Comparison of ENCODE assay signal across 14 cellular contexts in the genomic region with DNA sequence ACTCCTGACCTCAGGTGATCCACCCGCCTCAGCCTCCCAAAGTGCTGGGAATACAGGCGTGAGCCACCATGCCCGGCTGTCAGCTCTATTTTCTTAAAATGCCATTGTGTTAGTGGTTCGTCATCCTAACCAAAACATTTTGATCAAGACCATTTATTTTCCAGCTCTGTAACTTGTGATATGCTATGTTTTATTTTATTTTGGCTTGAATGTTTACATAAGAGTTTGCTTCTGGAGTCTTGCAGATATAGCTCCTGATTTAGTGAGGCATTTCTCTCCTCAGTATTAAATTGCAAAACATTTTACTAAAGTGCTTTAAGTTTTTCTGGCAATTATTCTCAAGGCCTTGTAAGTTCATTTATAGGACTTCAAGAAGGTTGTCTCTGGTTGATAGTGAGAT. TPM values are rescaled to one million over a fixed set of nuclear protein-coding genes. Genes with fewer than 3 reads are reported as not detected.
A peak's percentile ranks its signal among the peaks of the same experiment; 100 is the strongest.
DNase-seq lines count a peak whose midpoint lies in the region; ATAC-seq, FAIRE-seq and TF ChIP-seq lines count a peak whose summit lies in the region.
"Had no signal": no experiment of that assay in that cellular context is flagged by ENCODE, and none has a peak within 500 bp of the region (broad histone marks: within the 10 kb centered on the region; RNA-seq: fewer than 3 reads in every experiment).

No MANE protein-coding gene starts in this region.

- H3K4me3 Mint-ChIP-seq in immature natural killer cell: peak overlapping the region; percentile 40 to 99 (median 97)

- H3K27me3 Mint-ChIP-seq in immature natural killer cell (ENCODE audit: low read depth in 3 of 3): peaks cover 0 to 4% (median 3%) of the 10 kb centered on the region in 3 donors

- H3K9ac ChIP-seq in mammary epithelial cell (ENCODE audit: insufficient read depth, low read length): no peak overlapping the region

- in situ Hi-C loops in mammary epithelial cell (cut with MboI; ENCODE audit: low sequenced_read_pairs in 2 of 2): loop anchor here (5.0 to 25.0 kb wide), 2 partner anchors 135 to 145 kb away; a partner anchor contains a TSS

- H3K36me3 ChIP-seq in mammary epithelial cell (ENCODE audit: insufficient read depth, low read length): peaks cover 3% of the 10 kb centered on the region
- no peaks in the 10 kb centered on the region for H3K36me3 ChIP-seq in breast epithelium
- no peaks in the 10 kb centered on the region for H3K36me3 ChIP-seq in thoracic aorta

- no peaks in the 10 kb centered on the region for H3K9me3 Mint-ChIP-seq in immature natural killer cell

- peaks cover 9% of the 10 kb centered on the region for H4K20me1 ChIP-seq in mammary epithelial cell (ENCODE audit: insufficient read depth, low read length)

- ATAC-seq in thoracic aorta (ENCODE audit: insufficient number of reproducible peaks, low FRiP score, low read depth): no peak

- H3K4me2 ChIP-seq in mammary epithelial cell (ENCODE audit: insufficient read depth, low read depth, low read length): peak overlapping the region; percentile 16

- no peak overlapping the region for H3K27ac ChIP-seq in mammary epithelial cell (ENCODE audit: insufficient read depth, low read depth, low read length)
- H3K27ac ChIP-seq in breast epithelium: no peak overlapping the region
- 0 out of 2 replicates have a peak overlapping the region, but pooled peaks have one; percentile 5 for H3K27ac ChIP-seq in VCaP
- no peak overlapping the region for H3K27ac ChIP-seq in thoracic aorta
- peak overlapping the region in 1 of 59 donors; percentile 13 for H3K27ac ChIP-seq in dorsolateral prefrontal cortex
- H3K27ac ChIP-seq: epithelial cell of prostate had no signal

- H3K4me3 ChIP-seq in mammary epithelial cell (replicated peaks in 1 of 3; ENCODE audit: insufficient read depth in 1 of 3, low read depth in 2 of 3, low read length in 3 of 3): no peak overlapping the region
- no peak overlapping the region for H3K4me3 ChIP-seq in breast epithelium
- peak overlapping the region; percentile 1 for H3K4me3 ChIP-seq in thoracic aorta
- H3K4me3 ChIP-seq in dorsolateral prefrontal cortex: peak overlapping the region in 18 of 59 donors; percentile 0 to 98 (median 15)

- no peak for DNase-seq in mammary epithelial cell
- DNase-seq in breast epithelium (ENCODE audit: low spot score in 2 of 2): no peak
- DNase-seq in immature natural killer cell: no peak
- DNase-seq in thoracic aorta (ENCODE audit: low spot score): no peak
- DNase-seq in dorsolateral prefrontal cortex: no peak
- no peak for DNase-seq in NCI-H1417 treated with DMSO at 0.1 percent for 48 hours (lab: John Stamatoyannopoulos, UW)
- DNase-seq in D721Med (ENCODE audit: insufficient read length, low spot score): no peak
- DNase-seq: H7; stimulated activated CD4-positive, alpha-beta T cell treated with anti-CD3 and anti-CD28 coated beads, Interleukin-2, amount 100 ng/mL, for 48 hours; stimulated activated naive CD4-positive, alpha-beta T cell; T1000 had no signal

- no TSS peak for BruUV-seq in mammary epithelial cell (replicated peaks; lab: Mats Ljungman, UMichigan)

- H3K4me1 ChIP-seq in mammary epithelial cell (ENCODE audit: insufficient read depth, low read length) (peaks cover 6% of the 10 kb centered on the region), breast epithelium (peaks cover 4 to 14% of the 10 kb centered on the region in 2 donors), thoracic aorta (ENCODE audit: control insufficient read depth in 1 of 2, low read depth in 2 of 2) (peaks cover 41 to 72% of the 10 kb centered on the region in 2 donors)

- CTCF ChIA-PET in mammary epithelial cell (lab: Charles Lee; ENCODE audit: low non-redundant PET): no interaction called here

- no peak for TF ChIP-seq POLR2A in breast epithelium (IDR thresholded peaks at IDR 0.05)

- peak overlapping the region in 4 of 6 donors; percentile 7 to 44 (median 31) for H3K27ac Mint-ChIP-seq in immature natural killer cell

- H3K27me3 ChIP-seq in mammary epithelial cell (ENCODE audit: insufficient read depth, low read length): no peaks in the 10 kb centered on the region
- H3K27me3 ChIP-seq in breast epithelium: no peaks in the 10 kb centered on the region
- no peaks in the 10 kb centered on the region for H3K27me3 ChIP-seq in thoracic aorta (replicated peaks; ENCODE audit: insufficient read depth)
- no peaks in the 10 kb centered on the region for H3K27me3 ChIP-seq in dorsolateral prefrontal cortex

- peaks cover 0 to 7% (median 4%) of the 10 kb centered on the region in 3 donors for H3K36me3 Mint-ChIP-seq in immature natural killer cell

- WGBS in mammary epithelial cell (ENCODE audit: low coverage, missing lambda C conversion rate): 85% methylated on average over 4 of the region's 4 CpGs

- H2AFZ ChIP-seq in mammary epithelial cell (ENCODE audit: low read depth, low read length): no peak overlapping the region

- H3K9me3 ChIP-seq in mammary epithelial cell (replicated peaks; ENCODE audit: insufficient read depth, low read length) (no peaks in the 10 kb centered on the region), breast epithelium (no peaks in the 10 kb centered on the region), thoracic aorta (no peaks in the 10 kb centered on the region)

- H3K4me1 Mint-ChIP-seq in immature natural killer cell: peaks cover 77 to 87% of the 10 kb centered on the region in 2 donors

- dilution Hi-C loops in mammary epithelial cell (cut with HindIII; ENCODE audit: low sequenced_read_pairs): no loop called here

- H3K79me2 ChIP-seq in mammary epithelial cell (ENCODE audit: insufficient read depth, low read length): peaks cover 99% of the 10 kb centered on the region

- FAIRE-seq in D721Med (lab: Jason Lieb, UNC): no peak
- FAIRE-seq: bronchial epithelial cell had no signal

- intact Hi-C loops in mammary epithelial cell (cut with micrococcal nuclease): no loop called here
- intact Hi-C loops in breast epithelium (cut with DNase I; ENCODE audit: low total_unique reads): loop anchor here (10.0 kb wide), 1 partner anchor 142 kb away; a partner anchor contains a TSS
- intact Hi-C loops in dorsolateral prefrontal cortex (cut with DNase I): loop anchor here (10.0 kb wide), 4 partner anchors 108 to 418 kb away; a partner anchor contains a TSS

- no peak for TF ChIP-seq CTCF in mammary epithelial cell (conservative IDR thresholded peaks at IDR 0.05 in 1 of 2, IDR thresholded peaks at IDR 0.05 in 1 of 2; ENCODE audit: extremely low read depth in 1 of 2, insufficient read depth in 1 of 2, low read depth in 1 of 2, low read length in 2 of 2)
- TF ChIP-seq CTCF in breast epithelium (IDR thresholded peaks at IDR 0.05): no peak
- TF ChIP-seq CTCF in VCaP (conservative IDR thresholded peaks at IDR 0.05): no peak
- no peak for TF ChIP-seq CTCF in thoracic aorta (IDR thresholded peaks at IDR 0.05)
- no peak for TF ChIP-seq CTCF in dorsolateral prefrontal cortex (IDR thresholded peaks at IDR 0.05 in 54 of 56, conservative IDR thresholded peaks at IDR 0.05 in 2 of 56; ENCODE audit: low read depth in 1 of 56, partially characterized antibody in 56 of 56)
- no peak for TF ChIP-seq CTCF in D721Med (IDR thresholded peaks at IDR 0.05; ENCODE audit: insufficient read depth, missing control alignments)

RNA-seq across cellular contexts. Expression of a gene that starts 4.4 kb away (rescaled TPM):
- total RNA-seq in mammary epithelial cell (10 to 100 TPM; 55.8 to 68.0 TPM), breast epithelium (100 to 1,000 TPM in 1 of 3 donors, 10 to 100 TPM in 2; 50.5 to 118 (median 56.2) TPM), thoracic aorta (100 to 1,000 TPM in 1 of 2 donors, 10 to 100 TPM in 1; 59.0 to 114 TPM), dorsolateral prefrontal cortex (100 to 1,000 TPM in 9 of 120 experiments, 10 to 100 TPM in 111; 54.8 to 135 (median 82.7) TPM)
- polyA plus RNA-seq in mammary epithelial cell (8.8 TPM), immature natural killer cell (10 to 100 TPM in 1 of 3 donors, 1 to 10 TPM in 2; 4.6 to 23.1 (median 8.6) TPM)
- polyA minus RNA-seq in mammary epithelial cell: 158 TPM
